In the genomic region with DNA sequence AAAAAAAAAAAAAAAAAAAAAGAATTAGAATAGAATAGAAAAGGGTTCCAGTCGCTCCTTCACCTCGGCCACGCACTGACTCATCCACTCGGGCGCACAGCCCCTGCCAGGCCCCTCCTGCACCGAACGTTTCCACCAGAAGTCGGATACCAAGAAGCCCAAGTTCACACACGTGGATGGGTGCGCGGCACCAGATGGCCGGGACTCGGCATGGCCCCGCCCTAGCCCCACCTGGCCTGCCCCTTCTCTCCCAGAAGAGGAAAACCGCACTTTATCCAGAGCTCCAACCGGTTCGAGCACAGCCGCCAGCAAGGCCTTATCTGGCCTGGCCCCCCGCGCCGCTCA, we compare ENCODE assay signal across 9 cellular contexts. TPM values are rescaled to one million over a fixed set of nuclear protein-coding genes. Genes with fewer than 3 reads are reported as not detected.
DNase-seq lines count a peak whose midpoint lies in the region; ATAC-seq and TF ChIP-seq lines count a peak whose summit lies in the region.
"Had no signal": no experiment of that assay in that cellular context is flagged by ENCODE, and none has a peak within 500 bp of the region (broad histone marks: within the 10 kb centered on the region; RNA-seq: fewer than 3 reads in every experiment).

No MANE protein-coding gene starts in this region.

- DNase-seq in activated naive CD4-positive, alpha-beta T cell treated with anti-CD3 and anti-CD28 coated beads for 36 hours, result no peak
- DNase-seq in activated naive CD4-positive, alpha-beta T cell treated with anti-CD3 and anti-CD28 coated beads, Interleukin-2, amount 50 U/mL, for 16 hours, result no peak
- DNase-seq in activated CD4-positive, alpha-beta T cell treated with anti-CD3 and anti-CD28 coated beads, Interleukin-2, amount 10 ng/mL, durations not matched to agents 7 days and 5 days, result no peak
- DNase-seq in type B pancreatic cell (ENCODE audit: extremely low spot score, unreplicated experiment) (no peak), NCI-H128 (lab: John Stamatoyannopoulos, UW; ENCODE audit: unreplicated experiment) (no peak)
- DNase-seq: NCI-H446 treated with DMSO at 0.1 percent for 48 hours had no signal

- no peak for ATAC-seq in GM21423 (IDR thresholded peaks at IDR 0.05; ENCODE audit: unreplicated experiment)
- no peak for ATAC-seq in HG02623 (IDR thresholded peaks at IDR 0.05; ENCODE audit: unreplicated experiment)

- peak overlapping the region; percentile 68 for H3K4me3 Mint-ChIP-seq in activated naive CD4-positive, alpha-beta T cell treated with anti-CD3 and anti-CD28 coated beads for 36 hours
- H3K4me3 Mint-ChIP-seq in activated CD4-positive, alpha-beta T cell treated with anti-CD3 and anti-CD28 coated beads, Interleukin-2, amount 10 ng/mL, durations not matched to agents 7 days and 5 days, result peak overlapping the region; percentile 63
- peak overlapping the region; percentile 71 for H3K4me3 Mint-ChIP-seq in type B pancreatic cell

- no peak for TF ChIP-seq CTCF in type B pancreatic cell (conservative IDR thresholded peaks at IDR 0.05)

- no peak overlapping the region for H3K27ac Mint-ChIP-seq in activated naive CD4-positive, alpha-beta T cell treated with anti-CD3 and anti-CD28 coated beads for 36 hours
- H3K27ac Mint-ChIP-seq in activated CD4-positive, alpha-beta T cell treated with anti-CD3 and anti-CD28 coated beads, Interleukin-2, amount 10 ng/mL, durations not matched to agents 7 days and 5 days, result peak overlapping the region; percentile 75
- H3K27ac Mint-ChIP-seq in type B pancreatic cell, result no peak overlapping the region

- H3K9me3 Mint-ChIP-seq in activated naive CD4-positive, alpha-beta T cell treated with anti-CD3 and anti-CD28 coated beads for 36 hours, result no peaks in the 10 kb centered on the region
- H3K9me3 Mint-ChIP-seq in activated CD4-positive, alpha-beta T cell treated with anti-CD3 and anti-CD28 coated beads, Interleukin-2, amount 10 ng/mL, durations not matched to agents 7 days and 5 days, result no peaks in the 10 kb centered on the region
- no peaks in the 10 kb centered on the region for H3K9me3 Mint-ChIP-seq in type B pancreatic cell

- H3K4me3 ChIP-seq in iPS-11a (ENCODE audit: low read depth, low read length), result peak overlapping the region; percentile 50

- CTCF ChIA-PET in activated naive CD4-positive, alpha-beta T cell treated with anti-CD3 and anti-CD28 coated beads for 36 hours (lab: Charles Lee), result interaction anchor here (1.0 to 2.1 kb wide), 11 partner anchors 10 to 75 kb away, joined by 4 to 14 read pairs (median 8); a partner anchor contains a TSS
- CTCF ChIA-PET in activated CD4-positive, alpha-beta T cell treated with anti-CD3 and anti-CD28 coated beads, Interleukin-2, amount 10 ng/mL, durations not matched to agents 7 days and 5 days (lab: Charles Lee), result interaction anchor here (0.6 to 2.2 kb wide), 13 partner anchors 9 to 514 kb away, joined by 3 to 28 read pairs (median 5); a partner anchor contains a TSS

- H3K36me3 Mint-ChIP-seq in activated naive CD4-positive, alpha-beta T cell treated with anti-CD3 and anti-CD28 coated beads for 36 hours (ENCODE audit: low read depth), result no peaks in the 10 kb centered on the region
- no peaks in the 10 kb centered on the region for H3K36me3 Mint-ChIP-seq in activated CD4-positive, alpha-beta T cell treated with anti-CD3 and anti-CD28 coated beads, Interleukin-2, amount 10 ng/mL, durations not matched to agents 7 days and 5 days (ENCODE audit: low read depth)
- H3K36me3 Mint-ChIP-seq in type B pancreatic cell, result peaks cover 4% of the 10 kb centered on the region

- peaks cover 35% of the 10 kb centered on the region for H3K27me3 Mint-ChIP-seq in activated naive CD4-positive, alpha-beta T cell treated with anti-CD3 and anti-CD28 coated beads for 36 hours (ENCODE audit: low read depth)
- H3K27me3 Mint-ChIP-seq in activated CD4-positive, alpha-beta T cell treated with anti-CD3 and anti-CD28 coated beads, Interleukin-2, amount 10 ng/mL, durations not matched to agents 7 days and 5 days, result peaks cover 34% of the 10 kb centered on the region
- peaks cover 23% of the 10 kb centered on the region for H3K27me3 Mint-ChIP-seq in type B pancreatic cell

- intact Hi-C loops in activated naive CD4-positive, alpha-beta T cell treated with anti-CD3 and anti-CD28 coated beads for 36 hours (cut with micrococcal nuclease), result loop anchor here (2.0 to 10.0 kb wide), 2 partner anchors 35 to 137 kb away; a partner anchor contains a TSS

- POLR2A ChIA-PET in activated CD4-positive, alpha-beta T cell treated with anti-CD3 and anti-CD28 coated beads, Interleukin-2, amount 10 ng/mL, durations not matched to agents 7 days and 5 days (lab: Charles Lee), result no interaction called here

- H3K4me1 Mint-ChIP-seq in activated naive CD4-positive, alpha-beta T cell treated with anti-CD3 and anti-CD28 coated beads for 36 hours (ENCODE audit: low read depth), result peaks cover 45% of the 10 kb centered on the region
- peaks cover 42% of the 10 kb centered on the region for H3K4me1 Mint-ChIP-seq in activated CD4-positive, alpha-beta T cell treated with anti-CD3 and anti-CD28 coated beads, Interleukin-2, amount 10 ng/mL, durations not matched to agents 7 days and 5 days
- H3K4me1 Mint-ChIP-seq in type B pancreatic cell (ENCODE audit: unreplicated experiment), result peaks cover 13% of the 10 kb centered on the region

RNA-seq across cellular contexts. Expression of a gene that starts 5.9 kb away (rescaled TPM):
- under 1 TPM; 0.07 to 0.12 TPM for total RNA-seq in activated naive CD4-positive, alpha-beta T cell treated with anti-CD3 and anti-CD28 coated beads for 36 hours
- total RNA-seq in activated CD4-positive, alpha-beta T cell treated with anti-CD3 and anti-CD28 coated beads, Interleukin-2, amount 10 ng/mL, durations not matched to agents 7 days and 5 days, result under 1 TPM; 0.10 to 0.15 TPM
- 8.5 and 10.9 TPM in 2 replicates for total RNA-seq in type B pancreatic cell (ENCODE audit: low replicate concordance)

RNA-seq across cellular contexts. Expression of a gene that starts 20.0 kb away (rescaled TPM):
- total RNA-seq in activated naive CD4-positive, alpha-beta T cell treated with anti-CD3 and anti-CD28 coated beads for 36 hours, result not detected
- not detected for total RNA-seq in activated CD4-positive, alpha-beta T cell treated with anti-CD3 and anti-CD28 coated beads, Interleukin-2, amount 10 ng/mL, durations not matched to agents 7 days and 5 days
- total RNA-seq in type B pancreatic cell (ENCODE audit: low replicate concordance), result 4.3 and 7.4 TPM in 2 replicates

RNA-seq across cellular contexts. Expression of a gene that starts 35.4 kb away (rescaled TPM):
- 10 to 100 TPM; 39.1 to 39.8 TPM for total RNA-seq in activated naive CD4-positive, alpha-beta T cell treated with anti-CD3 and anti-CD28 coated beads for 36 hours
- 10 to 100 TPM; 44.1 to 45.6 TPM for total RNA-seq in activated CD4-positive, alpha-beta T cell treated with anti-CD3 and anti-CD28 coated beads, Interleukin-2, amount 10 ng/mL, durations not matched to agents 7 days and 5 days
- total RNA-seq in type B pancreatic cell (ENCODE audit: low replicate concordance), result 38.2 and 42.2 TPM in 2 replicates

RNA-seq across cellular contexts. Expression of a gene that starts 38.3 kb away (rescaled TPM):
- total RNA-seq in activated naive CD4-positive, alpha-beta T cell treated with anti-CD3 and anti-CD28 coated beads for 36 hours, result 1 to 10 TPM; 5.2 TPM
- 10 to 100 TPM in 1 of 2 experiments, 1 to 10 TPM in 1; 9.7 to 11.2 TPM for total RNA-seq in activated CD4-positive, alpha-beta T cell treated with anti-CD3 and anti-CD28 coated beads, Interleukin-2, amount 10 ng/mL, durations not matched to agents 7 days and 5 days
- 11.7 and 19.0 TPM in 2 replicates for total RNA-seq in type B pancreatic cell (ENCODE audit: low replicate concordance)

RNA-seq across cellular contexts. Expression of a gene that starts 46.3 kb away (rescaled TPM):
- 1 to 10 TPM; 1.7 to 3.7 TPM for total RNA-seq in activated naive CD4-positive, alpha-beta T cell treated with anti-CD3 and anti-CD28 coated beads for 36 hours
- 1 to 10 TPM in 1 of 2 experiments, under 1 TPM in 1; 0.79 to 1.4 TPM for total RNA-seq in activated CD4-positive, alpha-beta T cell treated with anti-CD3 and anti-CD28 coated beads, Interleukin-2, amount 10 ng/mL, durations not matched to agents 7 days and 5 days
- total RNA-seq in type B pancreatic cell (ENCODE audit: low replicate concordance), result 1.1 and 2.4 TPM in 2 replicates
